Comparison of ENCODE assay signal across 8 cellular contexts in genomic region chr20:1108437-1108920, GRCh38. TPM values are rescaled to one million over a fixed set of nuclear protein-coding genes. Genes with fewer than 3 reads are reported as not detected.
DNase-seq lines count a peak whose midpoint lies in the region; ATAC-seq and TF ChIP-seq lines count a peak whose summit lies in the region.

No MANE protein-coding gene starts in this region.

- H3K27ac ChIP-seq in caudate nucleus (ENCODE audit: low read depth, low read length): no peak overlapping the region

- H3K4me3 Mint-ChIP-seq in WTC11: no peak overlapping the region

- no peak overlapping the region for H3K27ac Mint-ChIP-seq in WTC11

- DNase-seq in DMS79 treated with DMSO at 0.1 percent for 48 hours (lab: John Stamatoyannopoulos, UW): peak; percentile 6
- no peak for DNase-seq in DMS79 (lab: John Stamatoyannopoulos, UW)
- DNase-seq in MV-4-11 (lab: John Stamatoyannopoulos, UW): peak; percentile 28
- peak; percentile 75 for DNase-seq in WTC11 (ENCODE audit: low spot score)
- DNase-seq in caudate nucleus (lab: John Stamatoyannopoulos, UW): peak in 46 of 61 donors; percentile 2 to 66 (median 19)
- DNase-seq in left kidney (ENCODE audit: low read depth, low spot score): peak; percentile 72
- peak in 2 of 3 donors; percentile 15 to 35 for DNase-seq in stimulated activated CD4-positive, alpha-beta T cell treated with anti-CD3 and anti-CD28 coated beads, TNF-alpha, amount 100 ng/mL, for 48 hours (ENCODE audit: low read depth in 3 of 3)
- DNase-seq in middle frontal gyrus (ENCODE audit: extremely low spot score, low spot score): no peak

- H3K27me3 Mint-ChIP-seq in WTC11 (ENCODE audit: low read depth): no peaks in the 10 kb centered on the region; the same call in none of the 2 replicates

- no peaks in the 10 kb centered on the region for H3K9me3 Mint-ChIP-seq in WTC11

- peak; percentile 67 for TF ChIP-seq CTCF in WTC11 (IDR thresholded peaks at IDR 0.05)

- no peaks in the 10 kb centered on the region for H3K4me1 Mint-ChIP-seq in WTC11

- no peaks in the 10 kb centered on the region for H3K36me3 Mint-ChIP-seq in WTC11

- CTCF ChIA-PET in WTC11 (lab: Charles Lee): interaction anchor here (0.5 to 2.6 kb wide), 41 partner anchors 10 to 1792 kb away, joined by 3 to 30 read pairs (median 4); partner anchors contain the start of genes ANGPT4, FAM110A, PSMF1 and RSPO4

- POLR2A ChIA-PET in WTC11 (lab: Charles Lee): interaction anchor here (0.6 to 1.0 kb wide), 2 partner anchors 48 to 105 kb away, joined by 3 read pairs; no protein-coding TSS in a partner anchor

- ATAC-seq in WTC11: peak; percentile 98

TF ChIP-seq in WTC11, 78 proteins besides CTCF, POLR2A, EP300 and RAD21:
- TF ChIP-seq ESRRA (CRISPR knock-in tag; IDR thresholded peaks at IDR 0.05; ENCODE audit: borderline replicate concordance): no peak

RNA-seq across cellular contexts. Expression of gene PSMF1, which starts 9.9 kb away (rescaled TPM):
- total RNA-seq in WTC11 (2021): 97.3 to 113 TPM (median 107 TPM) in 3 replicates

Comparison
In these comparisons a context has a peak if more than half of its experiments do, and no peak if none do; other contexts are left out.
1. DNase-seq: peak in DMS79 treated with DMSO at 0.1 percent for 48 hours (single experiment), MV-4-11 (single experiment), WTC11 (single experiment), caudate nucleus (46 of 61), left kidney (single experiment) and stimulated activated CD4-positive, alpha-beta T cell treated with anti-CD3 and anti-CD28 coated beads, TNF-alpha, amount 100 ng/mL, for 48 hours (2 of 3); none in DMS79 (single experiment) and middle frontal gyrus (single experiment).